In genomic region chrX:119069762-119070161, GRCh38 we compare ENCODE assay signal across 9 cellular contexts. TPM values are rescaled to one million over a fixed set of nuclear protein-coding genes. Genes with fewer than 3 reads are reported as not detected.
"Had no signal": no experiment of that assay in that cellular context is flagged by ENCODE, and none has a peak within 500 bp of the region (broad histone marks: within the 10 kb centered on the region; RNA-seq: fewer than 3 reads in every experiment).

No MANE protein-coding gene starts in this region.

- FAIRE-seq: H1, H54, HepG2 had no signal

- ATAC-seq: GM23338, HepG2 had no signal

- H3K27ac Mint-ChIP-seq: GM23338, H9 had no signal

- H3K4me1 Mint-ChIP-seq: GM23338, H9 had no signal

- H3K4me3 Mint-ChIP-seq: GM23338, H9 had no signal

- DNase-seq: H9, HCEC 1CT, KBM-7 had no signal

- H2AFZ ChIP-seq: GM23338 had no signal

- H3K9me3 Mint-ChIP-seq: GM23338 had no signal

- H3K4me2 ChIP-seq: GM23338 had no signal

- H3K4me3 ChIP-seq: GM23338 had no signal

- H3K27ac ChIP-seq: HL-60 had no signal

RNA-seq across cellular contexts. Expression of gene CT47C1, which starts 3.0 kb away (rescaled TPM):
- total RNA-seq: GM23338, H1, H9, HepG2, HT1080 had no signal
- polyA plus RNA-seq: GM23338, H1, HepG2 had no signal

RNA-seq across cellular contexts. Expression of gene KIAA1210, which starts 57.9 kb away (rescaled TPM):
- total RNA-seq: GM23338, H1, H9, HepG2, HT1080 had no signal
- polyA plus RNA-seq: GM23338, HepG2 had no signal
